In the genomic region with DNA sequence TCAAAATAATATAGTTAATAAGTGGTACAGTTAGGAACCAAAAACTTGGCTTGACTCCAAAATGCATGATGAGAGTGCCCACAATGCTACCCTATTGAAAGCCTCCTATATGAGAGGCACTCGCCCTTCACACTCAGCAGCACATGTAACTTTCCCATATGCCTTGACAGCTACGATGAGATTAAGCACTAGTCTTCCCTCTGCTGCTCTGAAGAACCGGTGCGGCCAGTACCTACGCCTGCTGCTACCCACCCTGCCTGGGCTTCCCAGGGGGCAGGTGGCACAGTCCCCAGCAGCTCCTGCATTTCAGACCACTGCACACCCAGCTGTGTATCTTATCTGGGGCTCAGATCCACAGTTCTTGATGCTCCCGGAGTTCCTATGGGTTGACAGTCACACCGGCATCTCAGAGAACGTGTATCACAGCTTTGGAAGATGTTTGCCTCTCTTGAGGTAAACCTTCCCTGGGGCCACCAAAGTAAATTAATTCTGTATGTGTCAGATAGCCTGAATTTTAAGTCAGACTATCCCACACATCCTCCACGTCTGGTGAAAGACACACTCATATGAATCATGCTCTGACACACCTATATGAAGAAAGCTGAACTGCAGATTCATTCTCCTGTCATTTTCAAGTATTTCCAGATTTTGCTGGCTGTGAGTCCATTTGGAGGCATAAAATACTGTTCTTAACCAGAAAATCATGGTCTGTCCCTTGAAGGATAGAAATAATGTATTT, we compare ENCODE assay signal across 19 cellular contexts.
DNase-seq lines count a peak whose midpoint lies in the region; ATAC-seq, FAIRE-seq and TF ChIP-seq lines count a peak whose summit lies in the region.
"Had no signal": no experiment of that assay in that cellular context is flagged by ENCODE, and none has a peak within 500 bp of the region (broad histone marks: within the 10 kb centered on the region; RNA-seq: fewer than 3 reads in every experiment).

No MANE protein-coding gene starts in this region.

- H3K9ac ChIP-seq in GM23248 = peak overlapping the region; percentile 33

- H3K27ac ChIP-seq in A549 (peak overlapping the region in 1 of 2 experiments; percentile 35; a peak in 2 of 6 replicates), GM23248 (peak overlapping the region; percentile 67), WERI-Rb-1 (peak overlapping the region; percentile 56)
- H3K27ac ChIP-seq: right atrium auricular region had no signal

- H3K27me3 ChIP-seq in GM23248 (replicated peaks; ENCODE audit: insufficient read depth) (no peaks in the 10 kb centered on the region), WERI-Rb-1 (ENCODE audit: insufficient read depth, low read depth, severe bottlenecking) (no peaks in the 10 kb centered on the region)
- H3K27me3 ChIP-seq: right atrium auricular region had no signal

- no peak overlapping the region for H3K27ac Mint-ChIP-seq in effector memory CD8-positive, alpha-beta T cell
- H3K27ac Mint-ChIP-seq: activated B cell treated with CpG ODN at 0.5 μM for 24 hours; activated T-helper 2 cell treated with anti-CD3 and anti-CD28 coated beads, Interferon-gamma antibody, Interleukin-2, Interleukin-4, amounts not matched to agents 10 μg/mL and 5 μg/mL and 100 μg/mL, durations not matched to agents 14 hours and 24 hours and 36 hours; T-helper 1 cell treated with Interleukin-12 subunit alpha and Interleukin-12 subunit beta and Interleukin-4 antibody, amounts not matched to agents 30 μg/mL and 1 μg/mL, for 36 hours had no signal

- 88% methylated on average over 9 of the region's 9 CpGs for WGBS in A549 (ENCODE audit: missing lambda C conversion rate)
- WGBS in GM23248 (ENCODE audit: low coverage in 1 of 2, low lambda C conversion rate in 2 of 2, missing lambda C conversion rate in 2 of 2), 2 experiments = 59 to 61% methylated on average over 9 of the region's 9 CpGs

- no peak for TF ChIP-seq EP300 in A549 (IDR thresholded peaks at IDR 0.05)

- H3K4me3 ChIP-seq in A549 (no peak overlapping the region), GM23248 (no peak overlapping the region), WERI-Rb-1 (ENCODE audit: low read depth, low read length) (no peak overlapping the region), foreskin fibroblast (ENCODE audit: low read depth in 1 of 2, low read length in 2 of 2) (no peak overlapping the region)
- H3K4me3 ChIP-seq: right atrium auricular region had no signal

- H3F3A ChIP-seq in GM23248 (ENCODE audit: insufficient read depth) = peaks cover 23% of the 10 kb centered on the region

- no peaks in the 10 kb centered on the region for H3K4me1 Mint-ChIP-seq in effector memory CD8-positive, alpha-beta T cell (ENCODE audit: low read depth in 2 of 2)
- H3K4me1 Mint-ChIP-seq: activated B cell treated with CpG ODN at 0.5 μM for 24 hours, neural crest cell had no signal

- in situ Hi-C loops in GM23248 (cut with MboI) = no loop called here

- H2AFZ ChIP-seq in GM23248 = no peak overlapping the region

- TF ChIP-seq RAD21 in A549 (conservative IDR thresholded peaks at IDR 0.05 in 1 of 2, IDR thresholded peaks at IDR 0.05 in 1 of 2) = no peak

- peak; percentile 82 for FAIRE-seq in A549 (lab: Jason Lieb, UNC)
- FAIRE-seq: GM12892 had no signal

- no peak overlapping the region for H3K4me3 Mint-ChIP-seq in effector memory CD8-positive, alpha-beta T cell
- H3K4me3 Mint-ChIP-seq: activated B cell treated with CpG ODN at 0.5 μM for 24 hours; neural crest cell; T-helper 1 cell treated with Interleukin-12 subunit alpha and Interleukin-12 subunit beta and Interleukin-4 antibody, amounts not matched to agents 30 μg/mL and 1 μg/mL, for 36 hours had no signal

- CTCF ChIA-PET in A549 (lab: Yijun Ruan, JAX) = interaction anchor here (0.7 to 1.7 kb wide), 6 partner anchors 19 to 233 kb away, joined by 3 to 6 read pairs (median 4); a partner anchor contains a TSS

- no peaks in the 10 kb centered on the region for H4K20me1 ChIP-seq in GM23248 (ENCODE audit: insufficient read depth)

- H3K9me3 ChIP-seq in A549 (no peaks in the 10 kb centered on the region), GM23248 (ENCODE audit: low read depth) (no peaks in the 10 kb centered on the region), WERI-Rb-1 (ENCODE audit: severe bottlenecking) (no peaks in the 10 kb centered on the region)
- H3K9me3 ChIP-seq: right atrium auricular region had no signal

- DNase-seq in A549 (ENCODE audit: low read depth in 1 of 2, low spot score in 1 of 2) (no peak), GM23248 (peak; percentile 90), WERI-Rb-1 (peak; percentile 61), foreskin fibroblast (peak; percentile 48 to 76), pons (ENCODE audit: low spot score) (no peak), NCI-H345 (lab: John Stamatoyannopoulos, UW) (no peak)
- no peak for DNase-seq in effector memory CD8-positive, alpha-beta T cell
- DNase-seq: activated B cell treated with CpG ODN at 0.5 μM for 24 hours, amniotic stem cell, H7, islet precursor cell, NCI-H187 treated with DMSO at 0.1 percent for 48 hours, NCI-H774 had no signal

- H3K36me3 Mint-ChIP-seq in effector memory CD8-positive, alpha-beta T cell (ENCODE audit: insufficient read depth) = no peaks in the 10 kb centered on the region

- peaks cover 40 to 44% of the 10 kb centered on the region in 2 donors for H3K27me3 Mint-ChIP-seq in effector memory CD8-positive, alpha-beta T cell
- H3K27me3 Mint-ChIP-seq: activated B cell treated with CpG ODN at 0.5 μM for 24 hours had no signal

- TF ChIP-seq POLR2A in A549 (IDR thresholded peaks at IDR 0.05; ENCODE audit: low read length) = no peak

- H3K36me3 ChIP-seq in GM23248 (ENCODE audit: low read depth) (peaks cover 8% of the 10 kb centered on the region), WERI-Rb-1 (peaks cover 34% of the 10 kb centered on the region)

- H3K4me1 ChIP-seq in A549 (peaks cover 19% of the 10 kb centered on the region; the same call in 2 of the 3 replicates), GM23248 (ENCODE audit: insufficient read depth) (peaks cover 16% of the 10 kb centered on the region)
- H3K4me1 ChIP-seq: right atrium auricular region had no signal

- no peaks in the 10 kb centered on the region for H3K79me2 ChIP-seq in GM23248 (ENCODE audit: insufficient read depth)

- no peaks in the 10 kb centered on the region for H3K9me3 Mint-ChIP-seq in effector memory CD8-positive, alpha-beta T cell
- H3K9me3 Mint-ChIP-seq: activated B cell treated with CpG ODN at 0.5 μM for 24 hours; activated T-helper 2 cell treated with anti-CD3 and anti-CD28 coated beads, Interferon-gamma antibody, Interleukin-2, Interleukin-4, amounts not matched to agents 10 μg/mL and 5 μg/mL and 100 μg/mL, durations not matched to agents 14 hours and 24 hours and 36 hours; neural crest cell; T-helper 1 cell treated with Interleukin-12 subunit alpha and Interleukin-12 subunit beta and Interleukin-4 antibody, amounts not matched to agents 30 μg/mL and 1 μg/mL, for 36 hours had no signal

- H3K4me2 ChIP-seq in A549 = no peak overlapping the region
- H3K4me2 ChIP-seq in GM23248 (ENCODE audit: unreplicated experiment) = peak overlapping the region; percentile 30

- TF ChIP-seq CTCF in A549 (IDR thresholded peaks at IDR 0.05) = no peak
- TF ChIP-seq CTCF in WERI-Rb-1 (IDR thresholded peaks at IDR 0.05; ENCODE audit: low read depth, low read length) = no peak
- TF ChIP-seq CTCF in foreskin fibroblast (IDR thresholded peaks at IDR 0.05; ENCODE audit: low read depth, low read length) = no peak

- ATAC-seq in A549 (peak; percentile 61 to 76; a peak in 5 of 6 replicates), GM21367 (IDR thresholded peaks at IDR 0.05; ENCODE audit: unreplicated experiment) (no peak)
- ATAC-seq in effector memory CD8-positive, alpha-beta T cell (replicated peaks) = no peak

- H3K9me2 ChIP-seq in GM23248 (ENCODE audit: insufficient read depth) = no peaks in the 10 kb centered on the region

- POLR2A ChIA-PET in A549 (lab: Yijun Ruan, JAX) = interaction anchor here (0.8 kb wide), 1 partner anchor 117 kb away, joined by 3 read pairs; a partner anchor contains a TSS

TF ChIP-seq in A549, 52 proteins besides CTCF, POLR2A, EP300 and RAD21:
- TF ChIP-seq PHF8 (IDR thresholded peaks at IDR 0.05; ENCODE audit: borderline replicate concordance, low read depth) (no peak), JUN (IDR thresholded peaks at IDR 0.05) (no peak), KDM5A (IDR thresholded peaks at IDR 0.05) (no peak), FOSB (CRISPR knock-in tag; IDR thresholded peaks at IDR 0.05) (no peak), HEYL (CRISPR knock-in tag; IDR thresholded peaks at IDR 0.05) (no peak), GATA3 (IDR thresholded peaks at IDR 0.05; ENCODE audit: borderline replicate concordance) (no peak), HOXB13 (CRISPR knock-in tag; IDR thresholded peaks at IDR 0.05; ENCODE audit: low read depth) (no peak), SREBF2 (IDR thresholded peaks at IDR 0.05) (no peak), CEBPB (IDR thresholded peaks at IDR 0.05) (no peak), HOXA7 (CRISPR knock-in tag; IDR thresholded peaks at IDR 0.05) (no peak), MAZ (IDR thresholded peaks at IDR 0.05; ENCODE audit: borderline replicate concordance, low read depth, low read length) (no peak), HOXB5 (CRISPR knock-in tag; IDR thresholded peaks at IDR 0.05) (no peak), EHF (CRISPR knock-in tag; IDR thresholded peaks at IDR 0.05) (no peak)
- TF ChIP-seq, protein P1, sequence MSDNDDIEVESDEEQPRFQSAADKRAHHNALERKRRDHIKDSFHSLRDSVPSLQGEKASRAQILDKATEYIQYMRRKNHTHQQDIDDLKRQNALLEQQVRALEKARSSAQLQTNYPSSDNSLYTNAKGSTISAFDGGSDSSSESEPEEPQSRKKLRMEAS (IDR thresholded peaks at IDR 0.05) = no peak
- TF ChIP-seq, protein P2, sequence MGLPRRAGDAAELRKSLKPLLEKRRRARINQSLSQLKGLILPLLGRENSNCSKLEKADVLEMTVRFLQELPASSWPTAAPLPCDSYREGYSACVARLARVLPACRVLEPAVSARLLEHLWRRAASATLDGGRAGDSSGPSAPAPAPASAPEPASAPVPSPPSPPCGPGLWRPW (IDR thresholded peaks at IDR 0.05) = no peak
- TF ChIP-seq, protein P3, sequence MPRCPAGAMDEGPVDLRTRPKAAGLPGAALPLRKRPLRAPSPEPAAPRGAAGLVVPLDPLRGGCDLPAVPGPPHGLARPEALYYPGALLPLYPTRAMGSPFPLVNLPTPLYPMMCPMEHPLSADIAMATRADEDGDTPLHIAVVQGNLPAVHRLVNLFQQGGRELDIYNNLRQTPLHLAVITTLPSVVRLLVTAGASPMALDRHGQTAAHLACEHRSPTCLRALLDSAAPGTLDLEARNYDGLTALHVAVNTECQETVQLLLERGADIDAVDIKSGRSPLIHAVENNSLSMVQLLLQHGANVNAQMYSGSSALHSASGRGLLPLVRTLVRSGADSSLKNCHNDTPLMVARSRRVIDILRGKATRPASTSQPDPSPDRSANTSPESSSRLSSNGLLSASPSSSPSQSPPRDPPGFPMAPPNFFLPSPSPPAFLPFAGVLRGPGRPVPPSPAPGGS (IDR thresholded peaks at IDR 0.05) = no peak

Comparison
In these comparisons a context has a peak if more than half of its experiments do, and no peak if none do; other contexts are left out.
1. ATAC-seq: peak in A549 (2 of 2); none in effector memory CD8-positive, alpha-beta T cell (single experiment) and GM21367 (single experiment).
2. DNase-seq: peak in GM23248 (single experiment), WERI-Rb-1 (single experiment) and foreskin fibroblast (2 of 2); none in A549 (0 of 2), effector memory CD8-positive, alpha-beta T cell (0 of 3), pons (single experiment) and NCI-H345 (single experiment).